In the genomic region with DNA sequence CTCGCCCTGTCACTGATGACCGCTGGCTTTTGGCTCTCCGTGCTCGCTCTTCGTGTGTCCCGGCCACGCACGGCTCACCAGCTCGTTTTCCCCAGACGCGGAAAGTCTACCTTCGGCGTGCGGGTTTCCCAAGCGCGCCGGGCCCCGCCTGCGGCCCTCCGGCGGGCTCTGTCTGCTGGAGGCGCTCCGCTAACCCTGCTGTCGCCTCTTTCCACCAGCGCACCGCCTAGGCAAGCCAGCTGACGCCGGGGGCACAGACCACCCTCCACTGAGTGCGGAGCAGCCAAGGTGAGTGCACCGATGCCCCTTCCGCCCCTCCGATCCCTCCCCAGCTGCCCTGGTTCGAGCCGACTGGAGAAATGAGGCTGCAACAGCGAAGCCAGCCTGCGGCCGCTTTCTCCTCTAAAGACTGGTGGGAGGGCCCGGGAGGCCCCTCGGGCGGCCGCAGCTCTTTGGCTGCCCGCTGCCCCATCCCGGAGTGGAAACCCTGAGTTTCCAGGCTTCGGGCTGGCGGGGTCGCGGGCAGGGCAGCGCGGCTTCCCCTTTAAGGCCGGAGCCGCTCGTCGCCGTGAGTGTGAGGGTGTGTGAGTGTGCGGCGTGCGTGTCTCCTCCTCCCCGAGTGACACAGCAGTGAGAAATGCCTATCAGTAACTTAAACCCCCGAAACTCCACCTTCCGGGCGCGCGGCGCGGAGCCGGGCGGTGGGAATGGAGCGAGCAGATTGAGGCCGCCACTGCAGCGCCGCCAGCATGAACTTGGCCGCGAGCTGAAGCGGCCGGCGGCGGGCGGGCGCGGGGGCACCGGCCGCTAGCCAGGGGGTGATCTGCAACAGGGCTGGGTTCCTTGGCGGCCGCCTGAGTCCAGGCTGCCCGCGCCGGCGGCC, we compare ENCODE assay signal across 9 cellular contexts. TPM values are rescaled to one million over a fixed set of nuclear protein-coding genes. Genes with fewer than 3 reads are reported as not detected.
DNase-seq lines count a peak whose midpoint lies in the region; ATAC-seq, FAIRE-seq and TF ChIP-seq lines count a peak whose summit lies in the region.
"Had no signal": no experiment of that assay in that cellular context is flagged by ENCODE, and none has a peak within 500 bp of the region (broad histone marks: within the 10 kb centered on the region; RNA-seq: fewer than 3 reads in every experiment).

A gene with protein sequence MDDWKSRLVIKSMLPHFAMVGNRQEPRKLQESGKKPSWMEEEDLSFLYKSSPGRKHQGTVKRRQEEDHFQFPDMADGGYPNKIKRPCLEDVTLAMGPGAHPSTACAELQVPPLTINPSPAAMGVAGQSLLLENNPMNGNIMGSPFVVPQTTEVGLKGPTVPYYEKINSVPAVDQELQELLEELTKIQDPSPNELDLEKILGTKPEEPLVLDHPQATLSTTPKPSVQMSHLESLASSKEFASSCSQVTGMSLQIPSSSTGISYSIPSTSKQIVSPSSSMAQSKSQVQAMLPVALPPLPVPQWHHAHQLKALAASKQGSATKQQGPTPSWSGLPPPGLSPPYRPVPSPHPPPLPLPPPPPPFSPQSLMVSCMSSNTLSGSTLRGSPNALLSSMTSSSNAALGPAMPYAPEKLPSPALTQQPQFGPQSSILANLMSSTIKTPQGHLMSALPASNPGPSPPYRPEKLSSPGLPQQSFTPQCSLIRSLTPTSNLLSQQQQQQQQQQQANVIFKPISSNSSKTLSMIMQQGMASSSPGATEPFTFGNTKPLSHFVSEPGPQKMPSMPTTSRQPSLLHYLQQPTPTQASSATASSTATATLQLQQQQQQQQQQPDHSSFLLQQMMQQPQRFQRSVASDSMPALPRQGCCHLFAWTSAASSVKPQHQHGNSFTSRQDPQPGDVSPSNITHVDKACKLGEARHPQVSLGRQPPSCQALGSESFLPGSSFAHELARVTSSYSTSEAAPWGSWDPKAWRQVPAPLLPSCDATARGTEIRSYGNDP (plus strand): TSS at position 719 of the 883 bp plus-strand sequence. CDS start 82,200 bp downstream, outside the sequence.

- peak; percentile 16 for DNase-seq in GM12891 (ENCODE audit: insufficient read length, low spot score)
- DNase-seq in NT2/D1 (ENCODE audit: low read depth, low spot score) = no peak
- DNase-seq in activated gamma-delta T cell treated with anti-CD3 and anti-CD28 coated beads, Interleukin-2, amount 50 U/mL, for 16 hours (ENCODE audit: low read depth) = peak; percentile 33
- DNase-seq in fibroblast of the conjunctiva (ENCODE audit: low read depth) = peak; percentile 59
- DNase-seq in naive thymus-derived CD8-positive, alpha-beta T cell = peak in 6 of 10 donors; percentile 20 to 74 (median 44)
- DNase-seq in suprapubic skin (ENCODE audit: low spot score in 2 of 2) = peak; percentile 77 to 85

- H3K36me3 Mint-ChIP-seq in naive thymus-derived CD8-positive, alpha-beta T cell = no peaks in the 10 kb centered on the region

- no peak for FAIRE-seq in GM12891 (lab: Jason Lieb, UNC)
- FAIRE-seq: endometrium had no signal

- TF ChIP-seq CTCF in suprapubic skin (IDR thresholded peaks at IDR 0.05) = no peak

- peak within 1 kb of the TSS in 4 of 10 donors; percentile 29 to 71 (median 52) for H3K27ac Mint-ChIP-seq in naive thymus-derived CD8-positive, alpha-beta T cell

- H3K9ac ChIP-seq in NT2/D1 (ENCODE audit: insufficient read length, low read depth) = peak within 1 kb of the TSS; percentile 42

- TF ChIP-seq POLR2A in GM12891 (IDR thresholded peaks at IDR 0.05; ENCODE audit: low read depth, low read length) (no peak), suprapubic skin (IDR thresholded peaks at IDR 0.05) (no peak)

- H3K4me1 Mint-ChIP-seq in naive thymus-derived CD8-positive, alpha-beta T cell = peaks cover 18 to 47% (median 22%) of the 10 kb centered on the region in 4 donors

- peak within 1 kb of the TSS; percentile 84 for H3K27ac ChIP-seq in suprapubic skin

- POLR2A ChIA-PET in naive thymus-derived CD8-positive, alpha-beta T cell (lab: Charles Lee) = interaction anchor here (0.6 kb wide), 1 partner anchor 268 kb away, joined by 4 read pairs; no protein-coding TSS in a partner anchor

- ATAC-seq in naive thymus-derived CD8-positive, alpha-beta T cell = peak; percentile 64 to 69
- ATAC-seq in HG03565 (IDR thresholded peaks at IDR 0.05; ENCODE audit: unreplicated experiment) (no peak), HG03025 (IDR thresholded peaks at IDR 0.05; ENCODE audit: low FRiP score, unreplicated experiment) (no peak)

- H3K9me3 ChIP-seq in NT2/D1 (ENCODE audit: insufficient read depth, low read length) (no peaks in the 10 kb centered on the region), suprapubic skin (no peaks in the 10 kb centered on the region)

- TF ChIP-seq EP300 in suprapubic skin (IDR thresholded peaks at IDR 0.05) = no peak

- H3K4me1 ChIP-seq in NT2/D1 (ENCODE audit: insufficient read depth, insufficient read length) (peaks cover 2% of the 10 kb centered on the region), suprapubic skin (peaks cover 16% of the 10 kb centered on the region)

- H3K27me3 ChIP-seq in NT2/D1 (ENCODE audit: insufficient read depth, insufficient read length) (peaks cover 74% of the 10 kb centered on the region), suprapubic skin (no peaks in the 10 kb centered on the region)

- H3K4me3 ChIP-seq in NT2/D1 (ENCODE audit: insufficient read length, low read depth) (peak within 1 kb of the TSS; percentile 32), suprapubic skin (peak within 1 kb of the TSS; percentile 64)

- H3K4me3 Mint-ChIP-seq in naive thymus-derived CD8-positive, alpha-beta T cell = peak within 1 kb of the TSS; percentile 76 to 94 (median 84)

- H3K9me3 Mint-ChIP-seq in naive thymus-derived CD8-positive, alpha-beta T cell = peaks cover 0 to 2% (median 0%) of the 10 kb centered on the region in 9 donors

- H3K27me3 Mint-ChIP-seq in naive thymus-derived CD8-positive, alpha-beta T cell = peaks cover 5 to 23% (median 20%) of the 10 kb centered on the region in 5 donors

- H3K36me3 ChIP-seq in NT2/D1 (ENCODE audit: insufficient read depth, insufficient read length, low read length) (no peaks in the 10 kb centered on the region), suprapubic skin (no peaks in the 10 kb centered on the region)

- 26% methylated on average over 14 of the region's 88 CpGs for WGBS in suprapubic skin

TF ChIP-seq in GM12891, 5 proteins besides CTCF, POLR2A, EP300 and RAD21:
- TF ChIP-seq PAX5 (IDR thresholded peaks at IDR 0.05; ENCODE audit: insufficient read depth, low read length, severe bottlenecking) = no peak
- TF ChIP-seq TAF1 (IDR thresholded peaks at IDR 0.05; ENCODE audit: low read depth, low read length) = no peak
- TF ChIP-seq SPI1 (IDR thresholded peaks at IDR 0.05; ENCODE audit: low read depth, low read length) = no peak
- no peak for TF ChIP-seq POLR2AphosphoS5 (IDR thresholded peaks at IDR 0.05; ENCODE audit: low read depth, low read length)
- no peak for TF ChIP-seq POU2F2 (IDR thresholded peaks at IDR 0.05; ENCODE audit: low read depth, low read length)

RNA-seq across cellular contexts. Expression of the gene that starts here (rescaled TPM):
- not detected for polyA plus RNA-seq in GM12891 (2012; ENCODE audit: low read depth, missing spikeins)
- total RNA-seq in naive thymus-derived CD8-positive, alpha-beta T cell = under 1 TPM; 0.30 to 0.31 TPM
- polyA plus RNA-seq in naive thymus-derived CD8-positive, alpha-beta T cell = under 1 TPM in 2 of 3 donors, not detected in 1; 0.40 to 0.46 TPM
- 1 to 10 TPM in 3 of 4 donors, under 1 TPM in 1; 0.68 to 4.5 (median 3.4) TPM for total RNA-seq in suprapubic skin

Comparison
In these comparisons a context has a peak if more than half of its experiments do, and no peak if none do; other contexts are left out.
1. Peak in DNase-seq and ATAC-seq in naive thymus-derived CD8-positive, alpha-beta T cell; RNA of the gene not detected or under 1 TPM.